In the genomic region with DNA sequence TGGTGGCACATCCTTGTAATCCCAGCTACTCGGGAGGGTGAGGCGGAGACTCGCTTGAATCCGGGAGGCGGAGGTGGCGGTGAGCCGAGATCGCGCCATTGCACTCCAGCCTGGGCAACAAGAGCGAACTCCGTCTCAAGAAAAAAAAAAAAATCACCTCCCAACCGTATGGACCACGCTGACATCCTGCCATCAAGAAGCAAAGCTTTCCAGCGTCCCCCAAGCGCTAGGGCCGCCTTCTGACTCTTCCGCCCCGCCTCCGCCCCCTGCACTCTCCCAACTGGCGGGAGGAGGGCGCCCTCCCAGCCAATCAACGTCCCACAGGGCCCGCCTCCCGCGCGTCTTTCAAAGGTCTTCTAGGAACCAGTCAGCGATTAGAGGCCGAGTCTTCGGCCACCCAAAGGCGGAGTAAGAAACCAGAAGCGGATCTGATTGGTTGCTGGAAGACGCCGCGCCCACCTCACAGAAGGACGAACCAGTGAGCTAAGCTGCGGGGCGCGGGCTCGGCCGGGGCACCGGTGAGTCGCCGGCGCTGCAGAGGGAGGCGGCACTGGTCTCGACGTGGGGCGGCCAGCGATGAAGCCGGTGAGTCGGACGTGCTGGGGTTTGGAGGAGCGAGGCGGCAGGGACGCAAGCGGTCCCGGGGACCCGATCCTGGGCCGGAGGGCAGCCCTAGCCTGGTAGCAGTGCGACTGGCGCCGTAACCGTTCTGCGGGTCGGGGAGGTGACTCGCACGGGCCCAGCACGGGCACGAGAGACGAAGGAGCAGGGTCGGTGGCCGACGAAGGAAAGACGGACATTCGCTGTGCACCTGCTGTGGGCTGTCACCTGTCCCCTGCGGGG, we compare ENCODE assay signal across 1 cellular context.
TF ChIP-seq lines count a peak whose summit lies in the region.

A gene with protein sequence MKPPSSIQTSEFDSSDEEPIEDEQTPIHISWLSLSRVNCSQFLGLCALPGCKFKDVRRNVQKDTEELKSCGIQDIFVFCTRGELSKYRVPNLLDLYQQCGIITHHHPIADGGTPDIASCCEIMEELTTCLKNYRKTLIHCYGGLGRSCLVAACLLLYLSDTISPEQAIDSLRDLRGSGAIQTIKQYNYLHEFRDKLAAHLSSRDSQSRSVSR (plus strand): TSS at position 515 of the 843 bp plus-strand sequence. CDS start 62 bp downstream, at position 577.

TF ChIP-seq in HepG2, 621 proteins besides CTCF, POLR2A, EP300 and RAD21 (continued from another document):
- TF ChIP-seq HMGXB4 (CRISPR knock-in tag; IDR thresholded peaks at IDR 0.05; ENCODE audit: borderline replicate concordance in 1 of 2, low read depth in 1 of 2) (peak; percentile 41 to 70; a peak in 3 of 4 replicates), AHR (CRISPR knock-in tag; IDR thresholded peaks at IDR 0.05) (0 out of 2 replicates have a peak, but pooled peaks have one; percentile 67), RXRA (CRISPR knock-in tag; IDR thresholded peaks at IDR 0.05) (0 out of 2 replicates have a peak, but pooled peaks have one; percentile 48), ZNF644 (CRISPR knock-in tag; IDR thresholded peaks at IDR 0.05; ENCODE audit: low read depth) (no peak), SNRNP70 (IDR thresholded peaks at IDR 0.05; ENCODE audit: low read depth, low read length) (no peak), FOXK1 (CRISPR knock-in tag; IDR thresholded peaks at IDR 0.05; ENCODE audit: borderline replicate concordance, low read depth) (0 out of 2 replicates have a peak, but pooled peaks have one; percentile 13), ZNF101 (CRISPR knock-in tag; IDR thresholded peaks at IDR 0.05; ENCODE audit: borderline replicate concordance, low read depth) (no peak), ZFP1 (CRISPR knock-in tag; IDR thresholded peaks at IDR 0.05) (no peak), REL (CRISPR knock-in tag; conservative IDR thresholded peaks at IDR 0.05) (peak; percentile 94), KDM6A (CRISPR knock-in tag; IDR thresholded peaks at IDR 0.05; ENCODE audit: low read depth) (no peak), XBP1 (CRISPR knock-in tag; IDR thresholded peaks at IDR 0.05) (no peak), NFIB (CRISPR knock-in tag; IDR thresholded peaks at IDR 0.05; ENCODE audit: borderline replicate concordance) (no peak), ZNF350 (CRISPR knock-in tag; IDR thresholded peaks at IDR 0.05; ENCODE audit: borderline replicate concordance, low read depth) (peak; percentile 66; the same call in 1 of the 2 replicates), ZBTB33 (CRISPR knock-in tag; IDR thresholded peaks at IDR 0.05) (peak; percentile 51; the same call in 1 of the 2 replicates), ZNF616 (CRISPR knock-in tag; IDR thresholded peaks at IDR 0.05; ENCODE audit: low read depth) (no peak), CENPX (CRISPR knock-in tag; IDR thresholded peaks at IDR 0.05) (no peak), RBAK (CRISPR knock-in tag; IDR thresholded peaks at IDR 0.05) (no peak), MATR3 (CRISPR knock-in tag; IDR thresholded peaks at IDR 0.05) (no peak), ZNF382 (CRISPR knock-in tag; IDR thresholded peaks at IDR 0.05; ENCODE audit: borderline replicate concordance) (no peak), ZNF629 (CRISPR knock-in tag; conservative IDR thresholded peaks at IDR 0.05) (0 out of 2 replicates have a peak, but pooled peaks have one; percentile 5), ZSCAN21 (CRISPR knock-in tag; IDR thresholded peaks at IDR 0.05; ENCODE audit: borderline replicate concordance) (peak; percentile 94), MTF2 (CRISPR knock-in tag; IDR thresholded peaks at IDR 0.05; ENCODE audit: borderline replicate concordance) (no peak), ZNF460 (CRISPR knock-in tag; IDR thresholded peaks at IDR 0.05; ENCODE audit: borderline replicate concordance) (no peak), FOXC1 (CRISPR knock-in tag; IDR thresholded peaks at IDR 0.05; ENCODE audit: borderline replicate concordance) (0 out of 2 replicates have a peak, but pooled peaks have one; percentile 12)
- TF ChIP-seq, protein P1, sequence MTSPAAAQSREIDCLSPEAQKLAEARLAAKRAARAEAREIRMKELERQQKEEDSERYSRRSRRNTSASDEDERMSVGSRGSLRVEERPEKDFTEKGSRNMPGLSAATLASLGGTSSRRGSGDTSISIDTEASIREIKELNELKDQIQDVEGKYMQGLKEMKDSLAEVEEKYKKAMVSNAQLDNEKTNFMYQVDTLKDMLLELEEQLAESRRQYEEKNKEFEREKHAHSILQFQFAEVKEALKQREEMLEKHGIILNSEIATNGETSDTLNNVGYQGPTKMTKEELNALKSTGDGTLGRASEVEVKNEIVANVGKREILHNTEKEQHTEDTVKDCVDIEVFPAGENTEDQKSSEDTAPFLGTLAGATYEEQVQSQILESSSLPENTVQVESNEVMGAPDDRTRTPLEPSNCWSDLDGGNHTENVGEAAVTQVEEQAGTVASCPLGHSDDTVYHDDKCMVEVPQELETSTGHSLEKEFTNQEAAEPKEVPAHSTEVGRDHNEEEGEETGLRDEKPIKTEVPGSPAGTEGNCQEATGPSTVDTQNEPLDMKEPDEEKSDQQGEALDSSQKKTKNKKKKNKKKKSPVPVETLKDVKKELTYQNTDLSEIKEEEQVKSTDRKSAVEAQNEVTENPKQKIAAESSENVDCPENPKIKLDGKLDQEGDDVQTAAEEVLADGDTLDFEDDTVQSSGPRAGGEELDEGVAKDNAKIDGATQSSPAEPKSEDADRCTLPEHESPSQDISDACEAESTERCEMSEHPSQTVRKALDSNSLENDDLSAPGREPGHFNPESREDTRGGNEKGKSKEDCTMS (CRISPR knock-in tag; conservative IDR thresholded peaks at IDR 0.05): no peak
- TF ChIP-seq, protein P2, sequence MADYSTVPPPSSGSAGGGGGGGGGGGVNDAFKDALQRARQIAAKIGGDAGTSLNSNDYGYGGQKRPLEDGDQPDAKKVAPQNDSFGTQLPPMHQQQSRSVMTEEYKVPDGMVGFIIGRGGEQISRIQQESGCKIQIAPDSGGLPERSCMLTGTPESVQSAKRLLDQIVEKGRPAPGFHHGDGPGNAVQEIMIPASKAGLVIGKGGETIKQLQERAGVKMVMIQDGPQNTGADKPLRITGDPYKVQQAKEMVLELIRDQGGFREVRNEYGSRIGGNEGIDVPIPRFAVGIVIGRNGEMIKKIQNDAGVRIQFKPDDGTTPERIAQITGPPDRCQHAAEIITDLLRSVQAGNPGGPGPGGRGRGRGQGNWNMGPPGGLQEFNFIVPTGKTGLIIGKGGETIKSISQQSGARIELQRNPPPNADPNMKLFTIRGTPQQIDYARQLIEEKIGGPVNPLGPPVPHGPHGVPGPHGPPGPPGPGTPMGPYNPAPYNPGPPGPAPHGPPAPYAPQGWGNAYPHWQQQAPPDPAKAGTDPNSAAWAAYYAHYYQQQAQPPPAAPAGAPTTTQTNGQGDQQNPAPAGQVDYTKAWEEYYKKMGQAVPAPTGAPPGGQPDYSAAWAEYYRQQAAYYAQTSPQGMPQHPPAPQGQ (CRISPR knock-in tag; IDR thresholded peaks at IDR 0.05; ENCODE audit: borderline replicate concordance): no peak
- TF ChIP-seq, protein P3, sequence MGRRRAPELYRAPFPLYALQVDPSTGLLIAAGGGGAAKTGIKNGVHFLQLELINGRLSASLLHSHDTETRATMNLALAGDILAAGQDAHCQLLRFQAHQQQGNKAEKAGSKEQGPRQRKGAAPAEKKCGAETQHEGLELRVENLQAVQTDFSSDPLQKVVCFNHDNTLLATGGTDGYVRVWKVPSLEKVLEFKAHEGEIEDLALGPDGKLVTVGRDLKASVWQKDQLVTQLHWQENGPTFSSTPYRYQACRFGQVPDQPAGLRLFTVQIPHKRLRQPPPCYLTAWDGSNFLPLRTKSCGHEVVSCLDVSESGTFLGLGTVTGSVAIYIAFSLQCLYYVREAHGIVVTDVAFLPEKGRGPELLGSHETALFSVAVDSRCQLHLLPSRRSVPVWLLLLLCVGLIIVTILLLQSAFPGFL (CRISPR knock-in tag; IDR thresholded peaks at IDR 0.05): no peak
